23 cellular contexts compared by ENCODE assay signal in genomic region chr6:88970301-88970700, GRCh38.
"Had no signal": no experiment of that assay in that cellular context is flagged by ENCODE, and none has a peak within 500 bp of the region (broad histone marks: within the 10 kb centered on the region; RNA-seq: fewer than 3 reads in every experiment).

No MANE protein-coding gene starts in this region.

- H3K4me3 ChIP-seq: colonic mucosa, coronary artery, dorsolateral prefrontal cortex, esophagus muscularis mucosa, esophagus squamous epithelium, gastrocnemius medialis, gastroesophageal sphincter, heart left ventricle, heart right ventricle had no signal

- DNase-seq: colonic mucosa; cortex of kidney; dermis blood vessel endothelial cell; dorsolateral prefrontal cortex; effector CD4-positive, alpha-beta T cell; effector CD8-positive, alpha-beta T cell; effector memory CD4-positive, alpha-beta T cell; effector memory CD8-positive, alpha-beta T cell; endodermal cell; erythroblast; esophagus squamous epithelium; foreskin fibroblast; foreskin keratinocyte; foreskin melanocyte; gastrocnemius medialis; glutamatergic neuron; head of caudate nucleus; heart left ventricle; heart right ventricle had no signal

- H3K4me1 ChIP-seq: colonic mucosa, esophagus muscularis mucosa, esophagus squamous epithelium, foreskin keratinocyte, gastrocnemius medialis, gastroesophageal sphincter, heart left ventricle, heart right ventricle had no signal

- H3K9me3 ChIP-seq: colonic mucosa, esophagus squamous epithelium, gastrocnemius medialis, gastroesophageal sphincter had no signal

- H3K27ac ChIP-seq: colonic mucosa, coronary artery, dorsolateral prefrontal cortex, epithelial cell of prostate, esophagus muscularis mucosa, esophagus squamous epithelium, foreskin keratinocyte, gastrocnemius medialis, gastroesophageal sphincter, heart left ventricle, heart right ventricle had no signal

- H3K36me3 ChIP-seq: colonic mucosa, esophagus muscularis mucosa, esophagus squamous epithelium, gastrocnemius medialis, gastroesophageal sphincter, heart left ventricle, heart right ventricle had no signal

- H3K27me3 ChIP-seq: colonic mucosa, dorsolateral prefrontal cortex, esophagus muscularis mucosa, esophagus squamous epithelium, foreskin keratinocyte, gastrocnemius medialis, gastroesophageal sphincter, heart left ventricle, heart right ventricle had no signal
